In genomic region chr20:23050847-23051627, GRCh38 we compare ENCODE assay signal across 8 cellular contexts. TPM values are rescaled to one million over a fixed set of nuclear protein-coding genes. Genes with fewer than 3 reads are reported as not detected.
DNase-seq lines count a peak whose midpoint lies in the region; ATAC-seq and TF ChIP-seq lines count a peak whose summit lies in the region.

No MANE protein-coding gene starts in this region.

- H3K4me3 Mint-ChIP-seq in immature natural killer cell = peak overlapping the region; percentile 21 to 69 (median 27)

- peak; percentile 60 for DNase-seq in NCI-H748 treated with DMSO at 0.1 percent for 48 hours (lab: John Stamatoyannopoulos, UW)
- peak in 1 of 2 donors; percentile 63 for DNase-seq in breast epithelium (ENCODE audit: low spot score in 2 of 2)
- DNase-seq in immature natural killer cell = peak in 2 of 3 donors; percentile 10 to 12
- peak; percentile 58 for DNase-seq in skeletal muscle cell (ENCODE audit: low read depth)
- DNase-seq in BE2C = no peak

- H3K9me3 Mint-ChIP-seq in immature natural killer cell = peaks cover 0 to 4% (median 0%) of the 10 kb centered on the region in 6 donors

- TF ChIP-seq CTCF in GM12874 (IDR thresholded peaks at IDR 0.05; ENCODE audit: insufficient read depth, low read depth, low read length) (peak; percentile 61), breast epithelium (IDR thresholded peaks at IDR 0.05) (peak in 2 of 3 donors; percentile 37 to 56), BE2C (IDR thresholded peaks at IDR 0.05; ENCODE audit: low read depth, low read length) (no peak)

- peak overlapping the region; percentile 61 to 90 for H3K27ac ChIP-seq in breast epithelium

- H3K36me3 Mint-ChIP-seq in immature natural killer cell = no peaks in the 10 kb centered on the region

- H3K4me1 Mint-ChIP-seq in immature natural killer cell = peaks cover 17 to 21% of the 10 kb centered on the region in 2 donors

- peak overlapping the region; percentile 57 to 83 (median 63) for H3K4me3 ChIP-seq in breast epithelium
- H3K4me3 ChIP-seq in skeletal muscle cell (ENCODE audit: low read depth, low read length) = peak overlapping the region; percentile 53
- no peak overlapping the region for H3K4me3 ChIP-seq in BE2C (ENCODE audit: low read depth, low read length)

- no peak overlapping the region for H3K27ac Mint-ChIP-seq in immature natural killer cell

- TF ChIP-seq POLR2A in breast epithelium (IDR thresholded peaks at IDR 0.05) = no peak

- H3K27me3 Mint-ChIP-seq in immature natural killer cell (ENCODE audit: low read depth in 3 of 3) = peaks cover 4 to 25% (median 12%) of the 10 kb centered on the region in 3 donors

- H3K27me3 ChIP-seq in breast epithelium (peaks cover 0 to 10% of the 10 kb centered on the region in 2 donors), BE2C (peaks cover 21% of the 10 kb centered on the region)

- H3K36me3 ChIP-seq in breast epithelium = no peaks in the 10 kb centered on the region
- H3K36me3 ChIP-seq in BE2C = no peaks in the 10 kb centered on the region

- ATAC-seq in HG02973 (IDR thresholded peaks at IDR 0.05; ENCODE audit: unreplicated experiment) (no peak), GM21528 (IDR thresholded peaks at IDR 0.05; ENCODE audit: low FRiP score, unreplicated experiment) (no peak)

- intact Hi-C loops in breast epithelium (cut with DNase I; ENCODE audit: low total_unique reads) = no loop called here

- H3K9me3 ChIP-seq in breast epithelium (no peaks in the 10 kb centered on the region), BE2C (no peaks in the 10 kb centered on the region)

- peaks cover 0 to 4% of the 10 kb centered on the region in 2 donors for H3K4me1 ChIP-seq in breast epithelium
- no peaks in the 10 kb centered on the region for H3K4me1 ChIP-seq in BE2C

RNA-seq across cellular contexts. Expression of gene THBD, which starts 1.6 kb away (rescaled TPM):
- total RNA-seq in breast epithelium = 10 to 100 TPM; 22.6 to 44.2 (median 28.2) TPM
- polyA plus RNA-seq in immature natural killer cell = under 1 TPM; 0.16 to 0.96 (median 0.26) TPM
- polyA plus RNA-seq in BE2C (2012; ENCODE audit: insufficient read depth, insufficient read length, low read depth) = not detected

RNA-seq across cellular contexts. Expression of gene SSTR4, which starts 15.9 kb away (rescaled TPM):
- not detected for total RNA-seq in breast epithelium
- polyA plus RNA-seq in immature natural killer cell = not detected
- polyA plus RNA-seq in BE2C (2012; ENCODE audit: insufficient read depth, insufficient read length, low read depth) = not detected

RNA-seq across cellular contexts. Expression of gene CD93, which starts 35.1 kb away (rescaled TPM):
- total RNA-seq in breast epithelium = 10 to 100 TPM; 19.2 to 64.9 (median 36.5) TPM
- polyA plus RNA-seq in immature natural killer cell = under 1 TPM in 2 of 3 donors, not detected in 1; 0.18 to 0.71 TPM
- 0.17 TPM for polyA plus RNA-seq in BE2C (2012; ENCODE audit: insufficient read depth, insufficient read length, low read depth)
